In genomic region chr10:58518775-58519174, GRCh38 we compare ENCODE assay signal across 28 cellular contexts. TPM values are rescaled to one million over a fixed set of nuclear protein-coding genes. Genes with fewer than 3 reads are reported as not detected.
A peak's percentile ranks its signal among the peaks of the same experiment; 100 is the strongest.
DNase-seq lines count a peak whose midpoint lies in the region; ATAC-seq and TF ChIP-seq lines count a peak whose summit lies in the region.
"Had no signal": no experiment of that assay in that cellular context is flagged by ENCODE, and none has a peak within 500 bp of the region (broad histone marks: within the 10 kb centered on the region; RNA-seq: fewer than 3 reads in every experiment).

No MANE protein-coding gene starts in this region.

- H3K27ac ChIP-seq in mesenchymal stem cell (ENCODE audit: low read length, poor library complexity, severe bottlenecking) (peak overlapping the region; percentile 96), SJCRH30 (no peak overlapping the region)
- H3K27ac ChIP-seq: left ventricle myocardium inferior, parathyroid adenoma, vagina, WERI-Rb-1 had no signal

- H3K4me1 ChIP-seq in mesenchymal stem cell (ENCODE audit: control insufficient read depth, insufficient read depth, low read depth, low read length) (peaks cover 1% of the 10 kb centered on the region), SJCRH30 (peaks cover 9% of the 10 kb centered on the region; the same call in 1 of the 2 replicates)
- H3K4me1 ChIP-seq: parathyroid adenoma, vagina had no signal

- H2AFZ ChIP-seq in mesenchymal stem cell (ENCODE audit: low read depth, low read length): no peak overlapping the region
- H2AFZ ChIP-seq: parathyroid adenoma had no signal

- H2BK15ac ChIP-seq in mesenchymal stem cell (ENCODE audit: low read depth, poor library complexity, severe bottlenecking): no peak overlapping the region

- DNase-seq in Calu3 (peak; percentile 63), HT1080 (ENCODE audit: low read depth) (peak; percentile 26), epithelial cell of proximal tubule (ENCODE audit: low read depth) (peak; percentile 82), mesenchymal stem cell (no peak), 8988T (no peak), SJCRH30 (no peak), immature natural killer cell (no peak)
- DNase-seq: activated CD4-positive, alpha-beta T cell treated with anti-CD3 and anti-CD28 coated beads, Interleukin-2, amount 10 ng/mL, durations not matched to agents 24 days and 14 days; activated naive CD4-positive, alpha-beta T cell treated with anti-CD3 and anti-CD28 coated beads for 36 hours; activated T-cell treated with anti-CD3 and anti-CD28 coated beads, Interleukin-2, amount 50 U/mL, for 4 hours; caudate nucleus; dermis blood vessel endothelial cell; GDM1; glutamatergic neuron; H7; left ventricle myocardium inferior; midbrain; natural killer cell; NCI-H1105 treated with DMSO at 0.1 percent for 48 hours; NCI-H2029; NCI-H2227 treated with DMSO at 0.1 percent for 48 hours; NCI-H69; WERI-Rb-1 had no signal

- H3K23ac ChIP-seq in mesenchymal stem cell (ENCODE audit: low read length in 2 of 2): no peak overlapping the region

- no peak for ATAC-seq in GM18858 (IDR thresholded peaks at IDR 0.05; ENCODE audit: unreplicated experiment)
- ATAC-seq: natural killer cell, sciatic nerve had no signal

- H2BK12ac ChIP-seq in mesenchymal stem cell (ENCODE audit: low read length in 2 of 2): no peak overlapping the region

- H4K8ac ChIP-seq in mesenchymal stem cell (ENCODE audit: low read length): no peak overlapping the region

- CTCF ChIA-PET in Calu3 (lab: Charles Lee): interaction anchor here (0.6 to 2.2 kb wide), 10 partner anchors 9 to 242 kb away, joined by 3 to 19 read pairs (median 4); no protein-coding TSS in a partner anchor

- H3K27me3 ChIP-seq in mesenchymal stem cell (ENCODE audit: control insufficient read depth in 1 of 2, insufficient read depth in 1 of 2, low read length in 2 of 2): no peaks in the 10 kb centered on the region
- no peaks in the 10 kb centered on the region for H3K27me3 ChIP-seq in SJCRH30
- H3K27me3 ChIP-seq: vagina had no signal

- no TSS peak for BruUV-seq in Calu3 (replicated peaks; lab: Mats Ljungman, UMichigan)

- H3K9me3 Mint-ChIP-seq in Calu3 (ENCODE audit: low read depth, unreplicated experiment): peaks cover 5% of the 10 kb centered on the region
- H3K9me3 Mint-ChIP-seq in immature natural killer cell: peaks cover 0 to 2% (median 0%) of the 10 kb centered on the region in 6 donors
- H3K9me3 Mint-ChIP-seq: activated CD4-positive, alpha-beta T cell treated with anti-CD3 and anti-CD28 coated beads, Interleukin-2, amount 10 ng/mL, durations not matched to agents 24 days and 14 days; activated naive CD4-positive, alpha-beta T cell treated with anti-CD3 and anti-CD28 coated beads for 36 hours; activated T-cell treated with anti-CD3 and anti-CD28 coated beads, Interleukin-2, amount 50 U/mL, for 4 hours; stimulated activated naive CD8-positive, alpha-beta T cell treated with anti-CD3 and anti-CD28 coated beads, Interleukin-15, Interleukin-2, amounts not matched to agents 100 ng/mL and 50 ng/mL, for 24 hours had no signal

- peak overlapping the region; percentile 94 for H2AK5ac ChIP-seq in mesenchymal stem cell (ENCODE audit: low read length, severe bottlenecking)

- no peaks in the 10 kb centered on the region for H3K79me1 ChIP-seq in mesenchymal stem cell (replicated peaks; ENCODE audit: low read length, poor library complexity, severe bottlenecking)

- H4K91ac ChIP-seq in mesenchymal stem cell (ENCODE audit: low read length): no peak overlapping the region

- peaks cover 60% of the 10 kb centered on the region for H3K36me3 Mint-ChIP-seq in Calu3 (ENCODE audit: insufficient read depth, unreplicated experiment)
- H3K36me3 Mint-ChIP-seq in immature natural killer cell: no peaks in the 10 kb centered on the region
- H3K36me3 Mint-ChIP-seq: natural killer cell had no signal

- H3K4me2 ChIP-seq in mesenchymal stem cell (ENCODE audit: low read length, poor library complexity, severe bottlenecking): peak overlapping the region; percentile 63

- H3K9me3 ChIP-seq in mesenchymal stem cell (ENCODE audit: control insufficient read depth, low read length) (no peaks in the 10 kb centered on the region), SJCRH30 (replicated peaks) (no peaks in the 10 kb centered on the region)
- H3K9me3 ChIP-seq: left ventricle myocardium inferior, vagina had no signal

- H3K4me3 ChIP-seq in epithelial cell of proximal tubule (ENCODE audit: low read depth, low read length) (peak overlapping the region; percentile 92), mesenchymal stem cell (ENCODE audit: insufficient read depth in 1 of 2, low read depth in 1 of 2, low read length in 2 of 2) (peak overlapping the region in 1 of 2 experiments; percentile 81), SJCRH30 (no peak overlapping the region)
- H3K4me3 ChIP-seq: left ventricle myocardium inferior, vagina had no signal

- peak overlapping the region; percentile 77 for H2BK5ac ChIP-seq in mesenchymal stem cell (ENCODE audit: low read depth, low read length, poor library complexity, severe bottlenecking)

- peak overlapping the region; percentile 89 for H3K27ac Mint-ChIP-seq in Calu3 (ENCODE audit: unreplicated experiment)
- no peak overlapping the region for H3K27ac Mint-ChIP-seq in immature natural killer cell
- H3K27ac Mint-ChIP-seq: activated CD4-positive, alpha-beta T cell treated with anti-CD3 and anti-CD28 coated beads, Interleukin-2, amount 10 ng/mL, durations not matched to agents 24 days and 14 days; activated naive CD4-positive, alpha-beta T cell treated with anti-CD3 and anti-CD28 coated beads for 36 hours; natural killer cell; stimulated activated naive CD8-positive, alpha-beta T cell treated with anti-CD3 and anti-CD28 coated beads, Interleukin-15, Interleukin-2, amounts not matched to agents 100 ng/mL and 50 ng/mL, for 24 hours had no signal

- H3K36me3 ChIP-seq in mesenchymal stem cell (ENCODE audit: control insufficient read depth in 1 of 2, insufficient read depth in 2 of 2, low read depth in 1 of 2, low read length in 2 of 2): peaks cover 0 to 18% of the 10 kb centered on the region in 2 experiments
- no peaks in the 10 kb centered on the region for H3K36me3 ChIP-seq in SJCRH30
- H3K36me3 ChIP-seq: left ventricle myocardium inferior, vagina, WERI-Rb-1 had no signal

- no peak overlapping the region for H2BK120ac ChIP-seq in mesenchymal stem cell (ENCODE audit: low read depth, low read length)

- H3K4me1 Mint-ChIP-seq in Calu3 (ENCODE audit: low read depth, unreplicated experiment): peaks cover 60% of the 10 kb centered on the region
- H3K4me1 Mint-ChIP-seq in immature natural killer cell: peaks cover 2 to 3% of the 10 kb centered on the region in 2 donors
- H3K4me1 Mint-ChIP-seq: activated CD4-positive, alpha-beta T cell treated with anti-CD3 and anti-CD28 coated beads, Interleukin-2, amount 10 ng/mL, durations not matched to agents 24 days and 14 days; natural killer cell had no signal

- no peak overlapping the region for H3K18ac ChIP-seq in mesenchymal stem cell (ENCODE audit: low read depth in 1 of 2, low read length in 2 of 2)

- no peak for TF ChIP-seq CTCF in Calu3 (IDR thresholded peaks at IDR 0.05; ENCODE audit: unreplicated experiment)
- TF ChIP-seq CTCF in epithelial cell of proximal tubule (conservative IDR thresholded peaks at IDR 0.05; ENCODE audit: low read depth, low read length): no peak

- H3K14ac ChIP-seq in mesenchymal stem cell (ENCODE audit: low read length in 2 of 2): no peak overlapping the region

- H3K4ac ChIP-seq in mesenchymal stem cell (ENCODE audit: low read depth in 1 of 2, low read length in 2 of 2): no peak overlapping the region

- peak overlapping the region; percentile 90 for H3K9ac ChIP-seq in mesenchymal stem cell (ENCODE audit: low read length)
- H3K9ac ChIP-seq: parathyroid adenoma had no signal

- H3K4me3 Mint-ChIP-seq in Calu3 (ENCODE audit: low read depth, unreplicated experiment) (peak overlapping the region; percentile 77), immature natural killer cell (no peak overlapping the region)
- H3K4me3 Mint-ChIP-seq: activated CD4-positive, alpha-beta T cell treated with anti-CD3 and anti-CD28 coated beads, Interleukin-2, amount 10 ng/mL, durations not matched to agents 24 days and 14 days; activated naive CD4-positive, alpha-beta T cell treated with anti-CD3 and anti-CD28 coated beads for 36 hours; activated T-cell treated with anti-CD3 and anti-CD28 coated beads, Interleukin-2, amount 50 U/mL, for 4 hours; natural killer cell; stimulated activated naive CD8-positive, alpha-beta T cell treated with anti-CD3 and anti-CD28 coated beads, Interleukin-15, Interleukin-2, amounts not matched to agents 100 ng/mL and 50 ng/mL, for 24 hours had no signal

- intact Hi-C loops in Calu3 (cut with micrococcal nuclease; ENCODE audit: unreplicated experiment): loop anchor here (2.0 to 10.0 kb wide), 5 partner anchors 36 to 656 kb away; partner anchors contain the start of gene PHYHIPL

- 88% methylated on average over 5 of the region's 6 CpGs for WGBS in mesenchymal stem cell

- H3K27me3 Mint-ChIP-seq in Calu3 (ENCODE audit: unreplicated experiment): no peaks in the 10 kb centered on the region
- H3K27me3 Mint-ChIP-seq in immature natural killer cell (ENCODE audit: low read depth in 3 of 3): peaks cover 0 to 7% (median 2%) of the 10 kb centered on the region in 3 donors

RNA-seq across cellular contexts. Expression of gene BICC1, which starts 6.1 kb away (rescaled TPM):
- 58.0 and 70.2 TPM in 2 replicates for total RNA-seq in Calu3 (2022)
- 7.9 and 8.7 TPM in 2 replicates for total RNA-seq in HT1080 (2014; rRNA removed; shearing (Covaris generic))
- 2.7 and 3.5 TPM in 2 replicates for polyA plus RNA-seq in HT1080 (2015; cell fraction: cytosol; rRNA removed)
- 3.0 and 3.2 TPM in 2 replicates for polyA plus RNA-seq in HT1080 (2015; cell fraction: nucleus; rRNA removed)
- total RNA-seq in epithelial cell of proximal tubule: 103 and 150 TPM in 2 replicates
- 4.7 TPM for polyA plus RNA-seq in mesenchymal stem cell (2013, experiment 1 of 2)
- 5.0 TPM for polyA plus RNA-seq in mesenchymal stem cell (2013, experiment 2 of 2)
- total RNA-seq in SJCRH30 (2014; rRNA removed; shearing (Covaris generic)): 13.0 and 15.1 TPM in 2 replicates
- under 1 TPM in 2 of 3 donors, not detected in 1; 0.08 to 0.11 TPM for polyA plus RNA-seq in immature natural killer cell
- total RNA-seq: activated CD4-positive, alpha-beta T cell treated with anti-CD3 and anti-CD28 coated beads, Interleukin-2, amount 10 ng/mL, durations not matched to agents 24 days and 14 days; activated naive CD4-positive, alpha-beta T cell treated with anti-CD3 and anti-CD28 coated beads for 36 hours; activated T-cell treated with anti-CD3 and anti-CD28 coated beads, Interleukin-2, amount 50 U/mL, for 4 hours had no signal

Comparison
In these comparisons a context has a peak if more than half of its experiments do, and no peak if none do; other contexts are left out.
1. DNase-seq: peak in Calu3 (single experiment), HT1080 (single experiment) and epithelial cell of proximal tubule (single experiment); none in mesenchymal stem cell (single experiment), 8988T (single experiment), SJCRH30 (0 of 2) and immature natural killer cell (0 of 3).